22 cellular contexts compared by ENCODE assay signal in genomic region chr9:95477441-95477840, GRCh38. TPM values are rescaled to one million over a fixed set of nuclear protein-coding genes. Genes with fewer than 3 reads are reported as not detected.
DNase-seq lines count a peak whose midpoint lies in the region; ATAC-seq and TF ChIP-seq lines count a peak whose summit lies in the region.
"Had no signal": no experiment of that assay in that cellular context is flagged by ENCODE, and none has a peak within 500 bp of the region (broad histone marks: within the 10 kb centered on the region; RNA-seq: fewer than 3 reads in every experiment).

No MANE protein-coding gene starts in this region.

- no peak overlapping the region for H3K9ac ChIP-seq in endodermal cell (ENCODE audit: extremely low read depth, low read length, poor library complexity, severe bottlenecking)

- TF ChIP-seq CTCF in endodermal cell (conservative IDR thresholded peaks at IDR 0.05), result no peak
- TF ChIP-seq CTCF in nephron progenitor cell (IDR thresholded peaks at IDR 0.05), result no peak
- TF ChIP-seq CTCF in mesothelial cell of epicardium (IDR thresholded peaks at IDR 0.05; ENCODE audit: unreplicated experiment), result no peak
- TF ChIP-seq CTCF in chondrocyte (IDR thresholded peaks at IDR 0.05), result no peak

- no peak overlapping the region for H3K4me3 Mint-ChIP-seq in endodermal cell
- H3K4me3 Mint-ChIP-seq in nephron progenitor cell, result no peak overlapping the region
- H3K4me3 Mint-ChIP-seq in mesothelial cell of epicardium, result no peak overlapping the region
- no peak overlapping the region for H3K4me3 Mint-ChIP-seq in chondrocyte (ENCODE audit: unreplicated experiment)

- no peaks in the 10 kb centered on the region for H3K9me3 Mint-ChIP-seq in endodermal cell
- no peaks in the 10 kb centered on the region for H3K9me3 Mint-ChIP-seq in nephron progenitor cell
- no peaks in the 10 kb centered on the region for H3K9me3 Mint-ChIP-seq in mesothelial cell of epicardium
- no peaks in the 10 kb centered on the region for H3K9me3 Mint-ChIP-seq in chondrocyte (ENCODE audit: low read depth)
- H3K9me3 Mint-ChIP-seq: activated T-helper 2 cell treated with anti-CD3 and anti-CD28 coated beads, Interferon-gamma antibody, Interleukin-2, Interleukin-4, amounts not matched to agents 10 μg/mL and 5 μg/mL and 100 μg/mL, durations not matched to agents 14 hours and 24 hours and 36 hours had no signal

- H3K27ac Mint-ChIP-seq in endodermal cell (no peak overlapping the region), nephron progenitor cell (peak overlapping the region; percentile 94), mesothelial cell of epicardium (no peak overlapping the region), chondrocyte (ENCODE audit: unreplicated experiment) (no peak overlapping the region)
- H3K27ac Mint-ChIP-seq: activated T-helper 2 cell treated with anti-CD3 and anti-CD28 coated beads, Interferon-gamma antibody, Interleukin-2, Interleukin-4, amounts not matched to agents 10 μg/mL and 5 μg/mL and 100 μg/mL, durations not matched to agents 14 hours and 24 hours and 36 hours had no signal

- no peaks in the 10 kb centered on the region for H3K27me3 Mint-ChIP-seq in endodermal cell (ENCODE audit: insufficient read depth)
- H3K27me3 Mint-ChIP-seq in nephron progenitor cell (ENCODE audit: low read depth, poor library complexity), result peaks cover 2% of the 10 kb centered on the region
- H3K27me3 Mint-ChIP-seq in mesothelial cell of epicardium (ENCODE audit: low read depth), result no peaks in the 10 kb centered on the region
- H3K27me3 Mint-ChIP-seq in chondrocyte (ENCODE audit: low read depth), result no peaks in the 10 kb centered on the region

- peaks cover 24% of the 10 kb centered on the region for H3K4me1 Mint-ChIP-seq in endodermal cell
- H3K4me1 Mint-ChIP-seq in nephron progenitor cell, result peaks cover 67% of the 10 kb centered on the region
- no peaks in the 10 kb centered on the region for H3K4me1 Mint-ChIP-seq in mesothelial cell of epicardium
- H3K4me1 Mint-ChIP-seq in chondrocyte (ENCODE audit: low read depth), result no peaks in the 10 kb centered on the region

- H3K4me3 ChIP-seq in endodermal cell (ENCODE audit: low read length), result no peak overlapping the region
- H3K4me3 ChIP-seq: adrenal gland, mucosa of descending colon had no signal

- H3K4me1 ChIP-seq in endodermal cell (ENCODE audit: control insufficient read depth, insufficient read depth, low read length), result no peaks in the 10 kb centered on the region
- H3K4me1 ChIP-seq: adrenal gland had no signal

- peaks cover 82% of the 10 kb centered on the region for H3K36me3 ChIP-seq in endodermal cell (ENCODE audit: control insufficient read depth, insufficient read depth, low read length)

- no peaks in the 10 kb centered on the region for H3K27me3 ChIP-seq in endodermal cell (ENCODE audit: control insufficient read depth, insufficient read depth, low read length, poor library complexity, severe bottlenecking)
- H3K27me3 ChIP-seq: adrenal gland, BE2C had no signal

- H3K36me3 Mint-ChIP-seq in endodermal cell (ENCODE audit: low read depth), result peaks cover 79% of the 10 kb centered on the region
- H3K36me3 Mint-ChIP-seq in nephron progenitor cell (ENCODE audit: low read depth), result peaks cover 78% of the 10 kb centered on the region
- peaks cover 46% of the 10 kb centered on the region for H3K36me3 Mint-ChIP-seq in mesothelial cell of epicardium
- peaks cover 30% of the 10 kb centered on the region for H3K36me3 Mint-ChIP-seq in chondrocyte (ENCODE audit: low read depth)

- DNase-seq in Right ventricle myocardium inferior (ENCODE audit: missing footprints), result no peak
- no peak for DNase-seq in cardiac septum (ENCODE audit: low spot score)
- DNase-seq in endodermal cell, result no peak
- DNase-seq in nephron progenitor cell, result no peak
- DNase-seq in DMS53 treated with DMSO at 0.1 percent for 48 hours (lab: John Stamatoyannopoulos, UW; ENCODE audit: unreplicated experiment), result no peak
- no peak for DNase-seq in mesothelial cell of epicardium (ENCODE audit: low spot score in 2 of 2, unreplicated experiment in 2 of 2)
- no peak for DNase-seq in chondrocyte (ENCODE audit: low spot score)
- DNase-seq: 8988T; activated CD4-positive, alpha-beta T cell treated with anti-CD3 and anti-CD28 coated beads for 48 hours; adrenal gland; BE2C; EL; foreskin fibroblast; left colon; mucosa of descending colon; NCI-H1105; NCI-H510A treated with DMSO at 0.1 percent for 48 hours; SHP77; stimulated activated naive CD4-positive, alpha-beta T cell treated with Interleukin-2 at 50 U/mL for 16 hours; trophoblast cell had no signal

- 77 to 90% methylated on average over 8 to 11 of the region's 11 CpGs for WGBS in endodermal cell (ENCODE audit: insufficient coverage in 1 of 2, insufficient read length in 1 of 2), 2 experiments

- intact Hi-C loops in Right ventricle myocardium inferior (cut with DNase I) (no loop called here), cardiac septum (cut with DNase I) (no loop called here)

- peak; percentile 52 for ATAC-seq in Right ventricle myocardium inferior
- ATAC-seq: left colon, mucosa of descending colon had no signal

- no peaks in the 10 kb centered on the region for H3K9me3 ChIP-seq in endodermal cell (ENCODE audit: control insufficient read depth, low read length)
- H3K9me3 ChIP-seq: adrenal gland, BE2C, mucosa of descending colon had no signal

- peak overlapping the region; percentile 49 for H3K27ac ChIP-seq in endodermal cell (ENCODE audit: low read depth, low read length)
- peak overlapping the region; percentile 93 for H3K27ac ChIP-seq in temporal lobe (ENCODE audit: low read depth, low read length)
- H3K27ac ChIP-seq: adrenal gland had no signal

RNA-seq across cellular contexts. Expression of gene PTCH1, which starts 39.3 kb away (rescaled TPM):
- 10.4 TPM for total RNA-seq in Right ventricle myocardium inferior
- total RNA-seq in cardiac septum, result 4.3 TPM
- 10 to 100 TPM; 26.0 to 32.9 TPM for total RNA-seq in endodermal cell
- polyA plus RNA-seq in endodermal cell (2013, experiment 1 of 2), result 21.0 TPM
- polyA plus RNA-seq in endodermal cell (2013, experiment 2 of 2), result 18.5 TPM
- 6.6 TPM for total RNA-seq in temporal lobe
- 29.9 to 36.3 TPM (median 36.1 TPM) in 3 replicates for total RNA-seq in mesothelial cell of epicardium
- 5.7 to 10.4 TPM (median 6.4 TPM) in 3 replicates for total RNA-seq in chondrocyte
